In genomic region chr13:109271991-109272454, GRCh38 we compare ENCODE assay signal across 16 cellular contexts.
DNase-seq lines count a peak whose midpoint lies in the region; TF ChIP-seq lines count a peak whose summit lies in the region.
"Had no signal": no experiment of that assay in that cellular context is flagged by ENCODE, and none has a peak within 500 bp of the region (broad histone marks: within the 10 kb centered on the region; RNA-seq: fewer than 3 reads in every experiment).

No MANE protein-coding gene starts in this region.

- H3K9me2 ChIP-seq in PC-9 (ENCODE audit: insufficient read depth) = no peaks in the 10 kb centered on the region

- peaks cover 54% of the 10 kb centered on the region for H3K79me2 ChIP-seq in PC-9 (ENCODE audit: low read depth)

- H3K36me3 Mint-ChIP-seq in HFFc6 (ENCODE audit: low read depth) = no peaks in the 10 kb centered on the region

- H3K27me3 Mint-ChIP-seq in HFFc6 (ENCODE audit: insufficient read depth) = no peaks in the 10 kb centered on the region
- H3K27me3 Mint-ChIP-seq: activated B cell treated with CpG ODN at 0.5 μM for 24 hours had no signal

- peaks cover 75% of the 10 kb centered on the region for H3F3A ChIP-seq in PC-9 (ENCODE audit: insufficient read depth, low read depth)

- H3K36me3 ChIP-seq in PC-9 (ENCODE audit: low read depth) = peaks cover 48% of the 10 kb centered on the region
- H3K36me3 ChIP-seq: right atrium auricular region, suprapubic skin had no signal

- no peaks in the 10 kb centered on the region for H3K9me3 Mint-ChIP-seq in HFFc6
- H3K9me3 Mint-ChIP-seq: activated B cell treated with CpG ODN at 0.5 μM for 24 hours had no signal

- H3K4me3 Mint-ChIP-seq in HFFc6 = no peak overlapping the region
- H3K4me3 Mint-ChIP-seq: activated B cell treated with CpG ODN at 0.5 μM for 24 hours had no signal

- H3K9me3 ChIP-seq in PC-9 (ENCODE audit: insufficient read depth, low read depth) = peaks cover 11% of the 10 kb centered on the region
- H3K9me3 ChIP-seq: body of pancreas, mucosa of descending colon, right atrium auricular region, suprapubic skin had no signal

- CTCF ChIA-PET in PC-9 (lab: Charles Lee) = interaction anchor here (0.6 kb wide), 1 partner anchor 851 kb away, joined by 3 read pairs; no protein-coding TSS in a partner anchor

- H3K4me1 Mint-ChIP-seq in HFFc6 (ENCODE audit: low read depth) = peaks cover 68% of the 10 kb centered on the region
- H3K4me1 Mint-ChIP-seq: activated B cell treated with CpG ODN at 0.5 μM for 24 hours had no signal

- DNase-seq in HFFc6 (no peak), PC-9 (peak; percentile 70 to 74), epithelial cell of prostate (ENCODE audit: low read depth, low spot score) (peak; percentile 87), retinal pigment epithelial cell (ENCODE audit: low read depth) (peak; percentile 40), HUDEP-2 (lab: John Stamatoyannopoulos, UW; ENCODE audit: unreplicated experiment in 76 of 76) (no peak), NCI-H510A treated with DMSO at 0.1 percent for 48 hours (lab: John Stamatoyannopoulos, UW) (no peak)
- no peak for DNase-seq in stimulated activated CD4-positive, alpha-beta T cell treated with anti-CD3 and anti-CD28 coated beads, Interleukin-2, amount 100 ng/mL, for 24 hours
- no peak for DNase-seq in stimulated activated naive CD4-positive, alpha-beta T cell (lab: John Stamatoyannopoulos, UW)
- DNase-seq: activated B cell treated with CpG ODN at 0.5 μM for 24 hours; activated T-cell treated with anti-CD3 and anti-CD28 coated beads, Interleukin-2, amount 50 U/mL, for 1 hour; body of pancreas; mucosa of descending colon; NCI-H2227 treated with DMSO at 0.1 percent for 48 hours; SHP77 had no signal

- no peaks in the 10 kb centered on the region for H4K20me1 ChIP-seq in PC-9 (ENCODE audit: insufficient read depth)

- BruUV-seq in PC-9 (replicated peaks; lab: Mats Ljungman, UMichigan) = no TSS peak

- H2AFZ ChIP-seq in PC-9 = no peak overlapping the region

- peak overlapping the region; percentile 45; the same call in 1 of the 2 replicates for H3K4me3 ChIP-seq in PC-9
- peak overlapping the region; percentile 33 for H3K4me3 ChIP-seq in retinal pigment epithelial cell (ENCODE audit: low read length)
- H3K4me3 ChIP-seq: body of pancreas, mucosa of descending colon, suprapubic skin had no signal

- peak overlapping the region; percentile 43 for H3K27ac Mint-ChIP-seq in HFFc6
- H3K27ac Mint-ChIP-seq: activated B cell treated with CpG ODN at 0.5 μM for 24 hours had no signal

- H3K4me2 ChIP-seq in PC-9 = peak overlapping the region; percentile 78

- POLR2A ChIA-PET in PC-9 (lab: Charles Lee; ENCODE audit: unreplicated experiment) = interaction anchor here (0.6 to 1.1 kb wide), 6 partner anchors 14 to 475 kb away, joined by 4 to 8 read pairs (median 4); no protein-coding TSS in a partner anchor

- peaks cover 48% of the 10 kb centered on the region for H3K4me1 ChIP-seq in PC-9 (replicated peaks; ENCODE audit: insufficient read depth)
- H3K4me1 ChIP-seq: body of pancreas, suprapubic skin had no signal

- TF ChIP-seq CTCF in HFFc6 (IDR thresholded peaks at IDR 0.05) (no peak), PC-9 (conservative IDR thresholded peaks at IDR 0.05) (no peak), retinal pigment epithelial cell (conservative IDR thresholded peaks at IDR 0.05; ENCODE audit: low read depth, low read length) (no peak)

- no peaks in the 10 kb centered on the region for H3K27me3 ChIP-seq in PC-9 (ENCODE audit: insufficient read depth, low read depth)
- H3K27me3 ChIP-seq: body of pancreas, right atrium auricular region, suprapubic skin had no signal

- peak overlapping the region; percentile 80 for H3K27ac ChIP-seq in PC-9
- peak overlapping the region; percentile 98 for H3K27ac ChIP-seq in epithelial cell of prostate
- H3K27ac ChIP-seq: body of pancreas, suprapubic skin had no signal

- intact Hi-C loops in PC-9 (cut with micrococcal nuclease; ENCODE audit: unreplicated experiment) = loop anchor here (1.0 to 10.0 kb wide), 12 partner anchors 253 to 950 kb away; no protein-coding TSS in a partner anchor

Comparison
In these comparisons a context has a peak if more than half of its experiments do, and no peak if none do; other contexts are left out.
1. DNase-seq: peak in PC-9 (2 of 2), epithelial cell of prostate (single experiment) and retinal pigment epithelial cell (single experiment); none in HFFc6 (single experiment), stimulated activated CD4-positive, alpha-beta T cell treated with anti-CD3 and anti-CD28 coated beads, Interleukin-2, amount 100 ng/mL, for 24 hours (0 of 2), HUDEP-2 (0 of 76), NCI-H510A treated with DMSO at 0.1 percent for 48 hours (single experiment) and stimulated activated naive CD4-positive, alpha-beta T cell (0 of 6).